25 cellular contexts compared by ENCODE assay signal in genomic region chr22:42318967-42319366, GRCh38.
"Had no signal": no experiment of that assay in that cellular context is flagged by ENCODE, and none has a peak within 500 bp of the region (broad histone marks: within the 10 kb centered on the region; RNA-seq: fewer than 3 reads in every experiment).

No MANE protein-coding gene starts in this region.

- H3K27ac Mint-ChIP-seq: activated CD4-positive, alpha-beta T cell treated with anti-CD3 and anti-CD28 coated beads, Interleukin-2, amount 10 ng/mL, durations not matched to agents 7 days and 5 days; activated CD8-positive, alpha-beta T cell treated with anti-CD3 and anti-CD28 coated beads, Interleukin-2, amount 10 ng/mL, durations not matched to agents 7 days and 5 days; activated T-helper 1 cell treated with anti-CD3 and anti-CD28 coated beads, Interleukin-12 subunit alpha, Interleukin-12 subunit beta, Interleukin-2, Interleukin-4 antibody, amounts not matched to agents 30 ng/mL and 10 ng/mL and 1 ng/mL, durations not matched to agents 14 hours and 24 hours and 36 hours; stimulated activated naive CD8-positive, alpha-beta T cell treated with anti-CD3 and anti-CD28 coated beads, Interleukin-15, Interleukin-2, amounts not matched to agents 100 ng/mL and 50 ng/mL, for 24 hours had no signal

- H3K4me2 ChIP-seq: hepatocyte had no signal

- H3K9me3 ChIP-seq: adrenal gland, lower lobe of right lung, neutrophil, pancreas, psoas muscle, right atrium auricular region, spleen had no signal

- H3K27me3 Mint-ChIP-seq: activated CD4-positive, alpha-beta T cell treated with anti-CD3 and anti-CD28 coated beads, Interleukin-2, amount 10 ng/mL, durations not matched to agents 7 days and 5 days; activated naive CD4-positive, alpha-beta T cell treated with anti-CD3 and anti-CD28 coated beads, Interleukin-2, amount 50 U/mL, for 24 hours; stimulated activated naive CD8-positive, alpha-beta T cell treated with anti-CD3 and anti-CD28 coated beads, Interleukin-15, Interleukin-2, amounts not matched to agents 100 ng/mL and 50 ng/mL, for 24 hours had no signal

- H3K4me3 Mint-ChIP-seq: activated CD4-positive, alpha-beta T cell treated with anti-CD3 and anti-CD28 coated beads, Interleukin-2, amount 10 ng/mL, durations not matched to agents 7 days and 5 days; activated CD8-positive, alpha-beta T cell treated with anti-CD3 and anti-CD28 coated beads, Interleukin-2, amount 10 ng/mL, durations not matched to agents 7 days and 5 days; activated naive CD4-positive, alpha-beta T cell treated with anti-CD3 and anti-CD28 coated beads, Interleukin-2, amount 50 U/mL, for 24 hours; activated T-helper 1 cell treated with anti-CD3 and anti-CD28 coated beads, Interleukin-12 subunit alpha, Interleukin-12 subunit beta, Interleukin-2, Interleukin-4 antibody, amounts not matched to agents 30 ng/mL and 10 ng/mL and 1 ng/mL, durations not matched to agents 14 hours and 24 hours and 36 hours; immature natural killer cell; natural killer cell; stimulated activated naive CD8-positive, alpha-beta T cell treated with anti-CD3 and anti-CD28 coated beads, Interleukin-15, Interleukin-2, amounts not matched to agents 100 ng/mL and 50 ng/mL, for 24 hours; type B pancreatic cell had no signal

- H3K9me3 Mint-ChIP-seq: activated CD4-positive, alpha-beta T cell treated with anti-CD3 and anti-CD28 coated beads, Interleukin-2, amount 10 ng/mL, durations not matched to agents 7 days and 5 days; activated naive CD4-positive, alpha-beta T cell treated with anti-CD3 and anti-CD28 coated beads, Interleukin-2, amount 50 U/mL, for 24 hours; activated T-helper 1 cell treated with anti-CD3 and anti-CD28 coated beads, Interleukin-12 subunit alpha, Interleukin-12 subunit beta, Interleukin-2, Interleukin-4 antibody, amounts not matched to agents 30 ng/mL and 10 ng/mL and 1 ng/mL, durations not matched to agents 14 hours and 24 hours and 36 hours; immature natural killer cell; natural killer cell; stimulated activated naive CD8-positive, alpha-beta T cell treated with anti-CD3 and anti-CD28 coated beads, Interleukin-15, Interleukin-2, amounts not matched to agents 100 ng/mL and 50 ng/mL, for 24 hours; type B pancreatic cell had no signal

- H3K36me3 ChIP-seq: adrenal gland, lower lobe of right lung, neutrophil, pancreas, right atrium auricular region, spleen had no signal

- H3K36me3 Mint-ChIP-seq: immature natural killer cell, natural killer cell, type B pancreatic cell had no signal

- H3K4me3 ChIP-seq: adrenal gland, hepatocyte, lower lobe of right lung, pancreas, psoas muscle, right atrium auricular region, spleen had no signal

- H3K27ac ChIP-seq: adrenal gland, foreskin keratinocyte, hepatocyte, lower lobe of right lung, neutrophil, pancreas, psoas muscle, right atrium auricular region, spleen, WERI-Rb-1 had no signal

- H3K27me3 ChIP-seq: adrenal gland, hepatocyte, pancreas, right atrium auricular region had no signal

- H3K4me1 ChIP-seq: adrenal gland, lower lobe of right lung, psoas muscle had no signal

- DNase-seq: activated CD4-positive, alpha-beta T cell treated with anti-CD3 and anti-CD28 coated beads, Interleukin-2, amount 10 ng/mL, durations not matched to agents 7 days and 5 days; activated CD4-positive, CD25-positive, alpha-beta regulatory T cell treated with anti-CD3 and anti-CD28 coated beads, Interleukin-2, amount 50 U/mL, for 72 hours; activated CD8-positive, alpha-beta T cell treated with anti-CD3 and anti-CD28 coated beads, Interleukin-2, amount 10 ng/mL, durations not matched to agents 7 days and 5 days; activated gamma-delta T cell; adrenal gland; cerebellar nuclear complex; effector CD4-positive, alpha-beta T cell; erythroblast; foreskin keratinocyte; immature natural killer cell; lower lobe of right lung; natural killer cell; pancreas; psoas muscle; spleen; stimulated activated CD4-positive, alpha-beta T cell treated with anti-CD3 and anti-CD28 coated beads, Interleukin-4, amount 100 ng/mL, for 1 hour; T-helper 1 cell; WERI-Rb-1 had no signal
